ENCODE assay signal across 20 cellular contexts in the genomic region with DNA sequence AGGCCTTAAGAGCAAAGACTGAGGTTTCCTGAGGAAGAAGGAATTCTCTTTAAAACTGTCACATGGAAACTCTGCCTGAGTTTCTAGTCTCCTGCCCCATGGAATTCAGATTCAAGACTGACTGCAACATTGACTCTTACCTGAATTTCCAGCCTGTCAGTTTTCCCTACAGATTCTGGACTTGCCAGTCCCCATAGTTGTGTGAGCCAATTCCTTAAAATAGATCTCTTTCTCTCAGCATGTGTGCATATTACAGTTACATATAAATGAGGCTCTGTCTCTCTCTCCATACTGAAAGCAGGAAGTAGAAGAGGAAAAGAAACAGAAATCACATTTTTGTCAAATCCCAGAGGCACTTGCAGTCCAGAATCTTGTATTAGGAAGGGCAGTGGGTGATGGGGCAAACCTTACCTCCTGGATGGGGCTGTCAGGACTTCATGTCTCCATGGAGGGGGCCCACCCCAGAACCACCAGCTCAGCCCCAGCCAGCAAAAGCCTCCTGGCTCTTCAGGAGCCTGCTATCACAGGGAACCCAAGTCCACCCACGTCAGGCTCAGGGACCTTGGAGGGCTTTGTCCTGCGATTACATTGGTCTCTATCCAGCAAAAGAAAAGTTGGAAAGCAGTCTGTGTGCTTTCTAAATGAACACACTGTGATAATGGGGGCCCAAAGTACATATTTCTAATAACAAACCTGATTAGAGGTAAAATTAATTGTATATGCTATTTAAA. TPM values are rescaled to one million over a fixed set of nuclear protein-coding genes. Genes with fewer than 3 reads are reported as not detected.
DNase-seq lines count a peak whose midpoint lies in the region; TF ChIP-seq lines count a peak whose summit lies in the region.
"Had no signal": no experiment of that assay in that cellular context is flagged by ENCODE, and none has a peak within 500 bp of the region (broad histone marks: within the 10 kb centered on the region; RNA-seq: fewer than 3 reads in every experiment).

No MANE protein-coding gene starts in this region.

- intact Hi-C loops in prostate gland (cut with DNase I), result no loop called here

- no peak overlapping the region for H3K56ac ChIP-seq in H9 (ENCODE audit: insufficient read length, low read depth, low read length)

- H3K36me3 Mint-ChIP-seq in H9 (ENCODE audit: insufficient read depth in 1 of 3, low read depth in 3 of 3) (no peaks in the 10 kb centered on the region), mesothelial cell of epicardium (peaks cover 3% of the 10 kb centered on the region)
- no peaks in the 10 kb centered on the region for H3K36me3 Mint-ChIP-seq in activated CD4-positive, alpha-beta memory T cell treated with anti-CD3 and anti-CD28 coated beads, Interleukin-2, amount 10 ng/mL, durations not matched to agents 7 days and 5 days (ENCODE audit: low read depth)
- H3K36me3 Mint-ChIP-seq: CD4-positive, alpha-beta memory T cell had no signal

- TF ChIP-seq POLR2A in prostate gland (IDR thresholded peaks at IDR 0.05), result no peak

- H3K27ac ChIP-seq in H9 (ENCODE audit: insufficient read length, low read depth, low read length), result no peak overlapping the region
- H3K27ac ChIP-seq in prostate gland, result no peak overlapping the region
- H3K27ac ChIP-seq: PC-9 had no signal

- no peaks in the 10 kb centered on the region for H3K79me2 ChIP-seq in H9 (ENCODE audit: insufficient read depth, low read length)

- H2AFZ ChIP-seq in H9 (ENCODE audit: low read length), result no peak overlapping the region
- H2AFZ ChIP-seq: PC-9 had no signal

- H2AK5ac ChIP-seq in H9 (ENCODE audit: insufficient read length, low read length), result no peak overlapping the region

- no peak overlapping the region for H4K5ac ChIP-seq in H9 (ENCODE audit: insufficient read length, low read depth, low read length)

- H2BK20ac ChIP-seq in H9 (ENCODE audit: low read depth, low read length, poor library complexity, severe bottlenecking), result no peak overlapping the region

- no peaks in the 10 kb centered on the region for H3K27me3 ChIP-seq in H9 (ENCODE audit: insufficient read depth, low read length)
- H3K27me3 ChIP-seq in prostate gland (replicated peaks; ENCODE audit: insufficient read depth), result no peaks in the 10 kb centered on the region

- no peaks in the 10 kb centered on the region for H3K36me3 ChIP-seq in prostate gland

- H2BK120ac ChIP-seq in H9 (ENCODE audit: low read depth, low read length, poor library complexity, severe bottlenecking), result no peak overlapping the region

- H3K4me1 ChIP-seq in H9 (ENCODE audit: insufficient read depth, low read length) (no peaks in the 10 kb centered on the region; the same call in 1 of the 2 replicates), prostate gland (replicated peaks) (no peaks in the 10 kb centered on the region)

- H3K23me2 ChIP-seq in H9 (ENCODE audit: insufficient read length, low read depth, low read length, poor library complexity, severe bottlenecking), result no peaks in the 10 kb centered on the region

- TF ChIP-seq CTCF in H9 (conservative IDR thresholded peaks at IDR 0.05) (no peak), choroid plexus epithelial cell (conservative IDR thresholded peaks at IDR 0.05; ENCODE audit: low read depth, low read length) (no peak), mesothelial cell of epicardium (IDR thresholded peaks at IDR 0.05; ENCODE audit: unreplicated experiment) (no peak), prostate gland (IDR thresholded peaks at IDR 0.05) (no peak)

- no peak overlapping the region for H2BK12ac ChIP-seq in H9 (ENCODE audit: insufficient read length, low read depth, low read length)

- H4K20me1 ChIP-seq in H9 (ENCODE audit: control insufficient read depth, insufficient read depth, insufficient read length), result no peaks in the 10 kb centered on the region

- H3K9ac ChIP-seq in H9 (ENCODE audit: extremely low read depth, insufficient read length, low read length), result no peak overlapping the region

- H3K79me1 ChIP-seq in H9 (ENCODE audit: insufficient read depth, low read depth, low read length, poor library complexity, severe bottlenecking), result no peaks in the 10 kb centered on the region

- DNase-seq in H9, result no peak
- peak; percentile 42 for DNase-seq in choroid plexus epithelial cell (ENCODE audit: low read depth)
- DNase-seq in mesothelial cell of epicardium (ENCODE audit: low spot score in 2 of 2, unreplicated experiment in 2 of 2), result no peak
- DNase-seq in superior temporal gyrus (ENCODE audit: extremely low spot score), result peak; percentile 56
- DNase-seq in NCI-H2081 (lab: John Stamatoyannopoulos, UW), result no peak
- DNase-seq in activated CD4-positive, alpha-beta memory T cell treated with anti-CD3 and anti-CD28 coated beads, Interleukin-2, amount 10 ng/mL, durations not matched to agents 7 days and 5 days, result no peak
- DNase-seq in glomerular visceral epithelial cell (ENCODE audit: extremely low spot score), result no peak
- no peak for DNase-seq in prostate gland (ENCODE audit: low spot score)
- DNase-seq: ACHN; CD4-positive, alpha-beta memory T cell; DMS79 treated with DMSO at 0.1 percent for 48 hours; GDM1; HFFc6; NCI-H1048; NCI-H446; NCI-H774; PC-9 had no signal

- no CpG with 5 or more reads among the region's 2 CpGs for WGBS in H9 (ENCODE audit: extremely low coverage, insufficient read length, low lambda C conversion rate)
- 34% methylated on average over 2 of the region's 2 CpGs for WGBS in prostate gland

- no peak overlapping the region for H3K18ac ChIP-seq in H9 (ENCODE audit: insufficient read length, low read depth, low read length)

- no peak overlapping the region for H3T11ph ChIP-seq in H9 (ENCODE audit: low read length)

- H3K4me3 Mint-ChIP-seq in H9 (no peak overlapping the region), mesothelial cell of epicardium (no peak overlapping the region)
- H3K4me3 Mint-ChIP-seq in activated CD4-positive, alpha-beta memory T cell treated with anti-CD3 and anti-CD28 coated beads, Interleukin-2, amount 10 ng/mL, durations not matched to agents 7 days and 5 days, result no peak overlapping the region
- H3K4me3 Mint-ChIP-seq: CD4-positive, alpha-beta memory T cell had no signal

- H3K27me3 Mint-ChIP-seq in H9 (ENCODE audit: low read depth), result peaks cover 7% of the 10 kb centered on the region
- no peaks in the 10 kb centered on the region for H3K27me3 Mint-ChIP-seq in mesothelial cell of epicardium (ENCODE audit: low read depth)
- H3K27me3 Mint-ChIP-seq in activated CD4-positive, alpha-beta memory T cell treated with anti-CD3 and anti-CD28 coated beads, Interleukin-2, amount 10 ng/mL, durations not matched to agents 7 days and 5 days, result no peaks in the 10 kb centered on the region

- no peak overlapping the region for H3K4me2 ChIP-seq in H9 (ENCODE audit: insufficient read depth, insufficient read length, low read length)
- H3K4me2 ChIP-seq: PC-9 had no signal

- no peak overlapping the region for H4K8ac ChIP-seq in H9 (replicated peaks; ENCODE audit: insufficient read length, low read depth, low read length)

- H3K4ac ChIP-seq in H9 (ENCODE audit: low read depth, low read length), result no peak overlapping the region

- H3K9me3 ChIP-seq in H9 (ENCODE audit: control insufficient read depth, low read depth, low read length), result no peaks in the 10 kb centered on the region
- no peaks in the 10 kb centered on the region for H3K9me3 ChIP-seq in prostate gland

- H3K27ac Mint-ChIP-seq in H9, result no peak overlapping the region
- peak overlapping the region; percentile 81 for H3K27ac Mint-ChIP-seq in mesothelial cell of epicardium
- H3K27ac Mint-ChIP-seq in activated CD4-positive, alpha-beta memory T cell treated with anti-CD3 and anti-CD28 coated beads, Interleukin-2, amount 10 ng/mL, durations not matched to agents 7 days and 5 days, result no peak overlapping the region
- H3K27ac Mint-ChIP-seq: CD4-positive, alpha-beta memory T cell had no signal

- no peak overlapping the region for H3K4me3 ChIP-seq in choroid plexus epithelial cell (ENCODE audit: low read depth, low read length)
- no peak overlapping the region for H3K4me3 ChIP-seq in prostate gland
- H3K4me3 ChIP-seq: K562, PC-9 had no signal

- H3K23ac ChIP-seq in H9 (ENCODE audit: insufficient read length, low read depth, low read length), result no peak overlapping the region

- POLR2A ChIA-PET in activated CD4-positive, alpha-beta memory T cell treated with anti-CD3 and anti-CD28 coated beads, Interleukin-2, amount 10 ng/mL, durations not matched to agents 7 days and 5 days (lab: Charles Lee), result no interaction called here

- CTCF ChIA-PET in activated CD4-positive, alpha-beta memory T cell treated with anti-CD3 and anti-CD28 coated beads, Interleukin-2, amount 10 ng/mL, durations not matched to agents 7 days and 5 days (lab: Charles Lee), result no interaction called here

- H3K9me3 Mint-ChIP-seq in H9 (no peaks in the 10 kb centered on the region; a peak in 2 of 5 replicates), mesothelial cell of epicardium (peaks cover 6% of the 10 kb centered on the region)
- no peaks in the 10 kb centered on the region for H3K9me3 Mint-ChIP-seq in activated CD4-positive, alpha-beta memory T cell treated with anti-CD3 and anti-CD28 coated beads, Interleukin-2, amount 10 ng/mL, durations not matched to agents 7 days and 5 days

- no peak overlapping the region for H2BK5ac ChIP-seq in H9 (ENCODE audit: insufficient read length, low read length)

- H3K4me1 Mint-ChIP-seq in H9, result no peaks in the 10 kb centered on the region; a peak in 1 of 4 replicates
- H3K4me1 Mint-ChIP-seq in mesothelial cell of epicardium, result peaks cover 28% of the 10 kb centered on the region
- no peaks in the 10 kb centered on the region for H3K4me1 Mint-ChIP-seq in activated CD4-positive, alpha-beta memory T cell treated with anti-CD3 and anti-CD28 coated beads, Interleukin-2, amount 10 ng/mL, durations not matched to agents 7 days and 5 days
- H3K4me1 Mint-ChIP-seq: CD4-positive, alpha-beta memory T cell had no signal

- no peak overlapping the region for H2BK15ac ChIP-seq in H9 (ENCODE audit: low read depth, low read length)

- peak overlapping the region; percentile 39; the same call in 1 of the 2 replicates for H3K14ac ChIP-seq in H9 (ENCODE audit: insufficient read depth, low read length)

- H4K91ac ChIP-seq in H9 (ENCODE audit: insufficient read length, low read depth, low read length), result no peak overlapping the region

RNA-seq across cellular contexts. Expression of a gene that starts 18.8 kb away (rescaled TPM):
- total RNA-seq in H9 (2021), result not detected in 2 replicates
- total RNA-seq in mesothelial cell of epicardium, result not detected in 3 replicates
- total RNA-seq in activated CD4-positive, alpha-beta memory T cell treated with anti-CD3 and anti-CD28 coated beads, Interleukin-2, amount 10 ng/mL, durations not matched to agents 7 days and 5 days, result not detected
- total RNA-seq in prostate gland, result 1 to 10 TPM in 1 of 2 donors, not detected in 1; 1.1 TPM
- total RNA-seq: H1, HFFc6, K562, M059J, PC-9 had no signal

Comparison
In these comparisons a context has a peak if more than half of its experiments do, and no peak if none do; other contexts are left out.
1. DNase-seq: peak in choroid plexus epithelial cell (single experiment) and superior temporal gyrus (single experiment); none in H9 (single experiment), mesothelial cell of epicardium (0 of 2), NCI-H2081 (0 of 2), activated CD4-positive, alpha-beta memory T cell treated with anti-CD3 and anti-CD28 coated beads, Interleukin-2, amount 10 ng/mL, durations not matched to agents 7 days and 5 days (single experiment), glomerular visceral epithelial cell (single experiment) and prostate gland (single experiment).